ENCODE assay signal across 10 cellular contexts in genomic region chr1:204366759-204367158, GRCh38. TPM values are rescaled to one million over a fixed set of nuclear protein-coding genes. Genes with fewer than 3 reads are reported as not detected.
DNase-seq lines count a peak whose midpoint lies in the region; ATAC-seq and TF ChIP-seq lines count a peak whose summit lies in the region.
"Had no signal": no experiment of that assay in that cellular context is flagged by ENCODE, and none has a peak within 500 bp of the region (broad histone marks: within the 10 kb centered on the region; RNA-seq: fewer than 3 reads in every experiment).

No MANE protein-coding gene starts in this region.

- H3K27ac Mint-ChIP-seq in WTC11 = no peak overlapping the region

- H4K8ac ChIP-seq in mesendoderm (ENCODE audit: low read depth, low read length) = no peak overlapping the region

- no peaks in the 10 kb centered on the region for H3K4me1 ChIP-seq in mesendoderm (ENCODE audit: control insufficient read depth, low read depth, low read length)

- no peak overlapping the region for H3K56ac ChIP-seq in mesendoderm (ENCODE audit: low read length)

- DNase-seq in NCI-H748 (lab: John Stamatoyannopoulos, UW; ENCODE audit: unreplicated experiment) (peak; percentile 14), NCI-H748 treated with DMSO at 0.1 percent for 48 hours (lab: John Stamatoyannopoulos, UW) (no peak), HFF-Myc (ENCODE audit: extremely low read depth, low read depth) (no peak), WTC11 (ENCODE audit: low spot score) (peak; percentile 75), mesendoderm (peak; percentile 50), T1000 (lab: John Stamatoyannopoulos, UW) (no peak), NCI-H1436 treated with DMSO at 0.1 percent for 48 hours (lab: John Stamatoyannopoulos, UW) (no peak), MG63 (no peak)
- DNase-seq: T-helper 2 cell had no signal

- no peaks in the 10 kb centered on the region for H3K27me3 ChIP-seq in mesendoderm (ENCODE audit: insufficient read depth, low read length, poor library complexity)
- peaks cover 7% of the 10 kb centered on the region; the same call in 1 of the 2 replicates for H3K27me3 ChIP-seq in MG63
- H3K27me3 ChIP-seq: BLaER1 had no signal

- no peak overlapping the region for H4K5ac ChIP-seq in mesendoderm (ENCODE audit: low read length)

- no CpG with 5 or more reads among the region's 7 CpGs for WGBS in mesendoderm (ENCODE audit: extremely low coverage, insufficient coverage, low lambda C conversion rate)

- no peak overlapping the region for H2AK5ac ChIP-seq in mesendoderm (ENCODE audit: low read length)

- H3K9me3 Mint-ChIP-seq in WTC11 = no peaks in the 10 kb centered on the region

- CTCF ChIA-PET in WTC11 (lab: Charles Lee) = interaction anchor here (1.2 to 4.6 kb wide), 6 partner anchors 11 to 204 kb away, joined by 3 to 21 read pairs (median 6); partner anchors contain the start of gene GOLT1A

- H3K27me3 Mint-ChIP-seq in WTC11 (ENCODE audit: low read depth) = peaks cover 16% of the 10 kb centered on the region

- H3K9ac ChIP-seq in mesendoderm (ENCODE audit: low read length) = no peak overlapping the region
- H3K9ac ChIP-seq: BLaER1 had no signal

- H2BK5ac ChIP-seq in mesendoderm (ENCODE audit: low read length) = no peak overlapping the region

- no peak overlapping the region for H3K4ac ChIP-seq in mesendoderm (ENCODE audit: low read depth, low read length)

- H3K36me3 Mint-ChIP-seq in WTC11 = no peaks in the 10 kb centered on the region

- H3K4me2 ChIP-seq in mesendoderm (ENCODE audit: low read length) = no peak overlapping the region
- H3K4me2 ChIP-seq: BLaER1 had no signal

- peak; percentile 68 for ATAC-seq in WTC11

- H3K4me3 Mint-ChIP-seq in WTC11 = no peak overlapping the region

- no peaks in the 10 kb centered on the region for H3K79me2 ChIP-seq in mesendoderm (ENCODE audit: control insufficient read depth, insufficient read depth, low read length)

- no peak overlapping the region for H2BK120ac ChIP-seq in mesendoderm (ENCODE audit: low read depth, low read length)

- no peak overlapping the region for H3K27ac ChIP-seq in mesendoderm (ENCODE audit: low read depth, low read length)
- H3K27ac ChIP-seq: BLaER1 had no signal

- H3K36me3 ChIP-seq in mesendoderm (ENCODE audit: control insufficient read depth, insufficient read depth, low read length) = no peaks in the 10 kb centered on the region
- H3K36me3 ChIP-seq in MG63 = no peaks in the 10 kb centered on the region
- H3K36me3 ChIP-seq: BLaER1 had no signal

- H3K79me1 ChIP-seq in mesendoderm (ENCODE audit: low read length) = no peaks in the 10 kb centered on the region

- no peak overlapping the region for H3K23ac ChIP-seq in mesendoderm (ENCODE audit: low read length)

- peaks cover 5% of the 10 kb centered on the region for H3K4me1 Mint-ChIP-seq in WTC11

- POLR2A ChIA-PET in WTC11 (lab: Charles Lee) = no interaction called here

- TF ChIP-seq CTCF in HFF-Myc (IDR thresholded peaks at IDR 0.05; ENCODE audit: low read depth, low read length, missing control alignments) (peak; percentile 69), WTC11 (IDR thresholded peaks at IDR 0.05) (peak; percentile 29; the same call in 1 of the 2 replicates)

- H3K4me3 ChIP-seq in HFF-Myc (replicated peaks; ENCODE audit: low read depth, low read length) = no peak overlapping the region
- H3K4me3 ChIP-seq in mesendoderm (ENCODE audit: low read length) = no peak overlapping the region
- H3K4me3 ChIP-seq in MG63 = no peak overlapping the region
- H3K4me3 ChIP-seq: BLaER1 had no signal

- no peak overlapping the region for H3K18ac ChIP-seq in mesendoderm (ENCODE audit: low read length)

- H2BK15ac ChIP-seq in mesendoderm (replicated peaks; ENCODE audit: low read depth) = no peak overlapping the region

- no peaks in the 10 kb centered on the region for H3K9me3 ChIP-seq in MG63
- H3K9me3 ChIP-seq: BLaER1 had no signal

TF ChIP-seq in WTC11, 78 proteins besides CTCF, POLR2A, EP300 and RAD21:
- TF ChIP-seq NFE2L1 (CRISPR knock-in tag; IDR thresholded peaks at IDR 0.05) = no peak
- TF ChIP-seq ZNF263 (CRISPR knock-in tag; IDR thresholded peaks at IDR 0.05; ENCODE audit: low read depth) = peak; percentile 51; the same call in 1 of the 2 replicates

RNA-seq across cellular contexts. Expression of gene PLEKHA6, which starts 7.0 kb away (rescaled TPM):
- 9.2 to 11.6 TPM (median 11.0 TPM) in 3 replicates for total RNA-seq in WTC11 (2021)
- 1.3 TPM for polyA plus RNA-seq in mesendoderm (2013, experiment 1 of 2)
- 1.2 TPM for polyA plus RNA-seq in mesendoderm (2013, experiment 2 of 2)
- not detected in 2 replicates for total RNA-seq in MG63 (2014; rRNA removed; shearing (Covaris generic); ENCODE audit: low replicate concordance)

RNA-seq across cellular contexts. Expression of gene PPP1R15B, which starts 44.9 kb away (rescaled TPM):
- total RNA-seq in WTC11 (2021) = 43.7 to 47.7 TPM (median 44.6 TPM) in 3 replicates
- polyA plus RNA-seq in mesendoderm (2013, experiment 1 of 2) = 26.9 TPM
- polyA plus RNA-seq in mesendoderm (2013, experiment 2 of 2) = 25.4 TPM
- 35.0 and 36.8 TPM in 2 replicates for total RNA-seq in MG63 (2014; rRNA removed; shearing (Covaris generic); ENCODE audit: low replicate concordance)

Comparison
In these comparisons a context has a peak if more than half of its experiments do, and no peak if none do; other contexts are left out.
1. DNase-seq: peak in NCI-H748 (single experiment), WTC11 (single experiment) and mesendoderm (single experiment); none in NCI-H748 treated with DMSO at 0.1 percent for 48 hours (single experiment), HFF-Myc (single experiment), T1000 (single experiment), NCI-H1436 treated with DMSO at 0.1 percent for 48 hours (single experiment) and MG63 (single experiment).
2. RNA of gene PLEKHA6, which starts 7.0 kb away (total RNA-seq): 9.2 to 11.6 TPM in WTC11; not detected in MG63; every median in the first group is over 10 times any median in the second.